In genomic region chr2:14517731-14518130, GRCh38 we compare ENCODE assay signal across 15 cellular contexts.
"Had no signal": no experiment of that assay in that cellular context is flagged by ENCODE, and none has a peak within 500 bp of the region (broad histone marks: within the 10 kb centered on the region; RNA-seq: fewer than 3 reads in every experiment).

No MANE protein-coding gene starts in this region.

- DNase-seq: activated CD4-positive, CD25-positive, alpha-beta regulatory T cell treated with anti-CD3 and anti-CD28 coated beads, Interleukin-2, amount 50 U/mL, for 72 hours; activated CD8-positive, alpha-beta memory T cell treated with anti-CD3 and anti-CD28 coated beads for 24 hours; activated CD8-positive, alpha-beta memory T cell treated with anti-CD3 and anti-CD28 coated beads, Interleukin-2, amount 50 U/mL, for 48 hours; activated gamma-delta T cell; activated T-cell treated with anti-CD3 and anti-CD28 coated beads, Interleukin-2, amount 50 U/mL, for 48 hours; erythroblast; mucosa of descending colon; naive B cell; stimulated activated CD4-positive, alpha-beta T cell treated with anti-CD3 and anti-CD28 coated beads, Interleukin-15, amount 100 ng/mL, for 24 hours; stimulated activated CD4-positive, alpha-beta T cell treated with anti-CD3 and anti-CD28 coated beads, Interleukin-2, amount 100 ng/mL, for 48 hours; stimulated activated naive CD8-positive, alpha-beta T cell treated with anti-CD3 and anti-CD28 coated beads, Interleukin-15, amount 100 ng/mL, for 72 hours; T-helper 2 cell; trophoblast cell had no signal

- H3K27me3 ChIP-seq: suprapubic skin had no signal

- H3K36me3 ChIP-seq: suprapubic skin had no signal

- H3K27ac ChIP-seq: suprapubic skin, VCaP had no signal

- H3K9me3 ChIP-seq: mucosa of descending colon, suprapubic skin had no signal

- H3K4me3 ChIP-seq: mucosa of descending colon, suprapubic skin had no signal

- H3K4me1 ChIP-seq: suprapubic skin had no signal

- ATAC-seq: mucosa of descending colon; stimulated activated naive CD8-positive, alpha-beta T cell treated with anti-CD3 and anti-CD28 coated beads, Interleukin-15, amount 100 ng/mL, for 72 hours had no signal
